In the genomic region with DNA sequence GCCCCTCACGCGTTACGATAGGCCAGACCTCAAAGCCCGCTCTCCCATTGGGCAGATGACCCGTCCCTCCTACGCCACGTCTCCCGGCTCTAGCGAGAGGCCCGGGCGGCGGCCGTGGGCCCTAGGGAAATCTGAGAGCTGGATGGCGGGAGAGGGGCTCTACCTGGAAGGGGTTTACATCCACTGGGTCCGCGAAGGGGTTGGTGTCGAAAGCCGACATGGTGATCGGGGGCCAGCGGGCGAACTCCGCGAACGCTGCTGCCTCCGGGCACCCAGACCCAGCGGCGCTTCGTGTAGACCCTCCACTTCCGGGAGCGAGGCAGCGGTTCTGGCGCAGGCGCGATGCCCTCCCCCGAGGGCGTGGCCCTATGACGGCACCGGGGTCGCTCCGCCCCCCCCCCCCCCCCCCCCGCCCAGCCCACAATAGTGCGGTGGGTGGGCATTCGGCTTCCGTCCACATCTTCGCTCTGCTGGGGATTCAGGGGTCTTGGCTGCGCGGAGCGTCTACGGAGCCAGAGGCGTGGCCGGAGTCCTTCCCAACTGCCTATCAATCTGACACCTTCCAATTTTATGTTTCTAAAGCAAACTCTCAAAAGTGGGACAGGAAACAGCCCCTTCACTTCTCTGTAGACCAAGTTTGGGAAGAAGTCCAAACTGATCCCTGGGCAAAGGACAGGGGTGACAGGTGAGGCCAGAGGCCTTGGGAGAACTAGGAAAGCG, we compare ENCODE assay signal across 8 cellular contexts. TPM values are rescaled to one million over a fixed set of nuclear protein-coding genes. Genes with fewer than 3 reads are reported as not detected.
DNase-seq lines count a peak whose midpoint lies in the region; ATAC-seq and TF ChIP-seq lines count a peak whose summit lies in the region.

A gene with protein sequence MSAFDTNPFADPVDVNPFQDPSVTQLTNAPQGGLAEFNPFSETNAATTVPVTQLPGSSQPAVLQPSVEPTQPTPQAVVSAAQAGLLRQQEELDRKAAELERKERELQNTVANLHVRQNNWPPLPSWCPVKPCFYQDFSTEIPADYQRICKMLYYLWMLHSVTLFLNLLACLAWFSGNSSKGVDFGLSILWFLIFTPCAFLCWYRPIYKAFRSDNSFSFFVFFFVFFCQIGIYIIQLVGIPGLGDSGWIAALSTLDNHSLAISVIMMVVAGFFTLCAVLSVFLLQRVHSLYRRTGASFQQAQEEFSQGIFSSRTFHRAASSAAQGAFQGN (minus strand): TSS at position 330 of the 720 bp plus-strand sequence. CDS start 110 bp downstream, at position 220.

- no peaks in the 10 kb centered on the region for H3K9me3 Mint-ChIP-seq in T-cell

- H3K27me3 ChIP-seq in transverse colon, result no peaks in the 10 kb centered on the region

- DNase-seq in GM13977 (ENCODE audit: low spot score) (peak; percentile 96), NCI-H146 (lab: John Stamatoyannopoulos, UW) (peak; percentile 89), T-cell (peak; percentile 82 to 94 (median 89)), cardiac septum (ENCODE audit: low spot score) (peak; percentile 98), pons (ENCODE audit: low spot score) (peak; percentile 96), transverse colon (peak; percentile 95)

- no peaks in the 10 kb centered on the region for H3K9me3 ChIP-seq in transverse colon

- POLR2A ChIA-PET in T-cell (lab: Charles Lee), result no interaction called here

- H3K4me3 Mint-ChIP-seq in T-cell, result peak within 1 kb of the TSS; percentile 97 to 99 (median 99)

- ATAC-seq in HG02870 (IDR thresholded peaks at IDR 0.05; ENCODE audit: unreplicated experiment), result peak; percentile 75
- peak; percentile 93 to 95 (median 94) for ATAC-seq in T-cell (replicated peaks in 1 of 4)

- no peaks in the 10 kb centered on the region for H3K36me3 ChIP-seq in transverse colon

- peaks cover 39 to 51% (median 45%) of the 10 kb centered on the region in 4 donors for H3K4me1 ChIP-seq in transverse colon

- in situ Hi-C loops in GM13977 (cut with MboI; ENCODE audit: low pct_unique_long_range_greater_than_20kb, low sequenced_read_pairs, unreplicated experiment), result no loop called here
- in situ Hi-C loops in transverse colon (cut with MboI; ENCODE audit: low pct_ligation_motif_present in 1 of 4, low pct_unique_long_range_greater_than_20kb in 1 of 4, low sequenced_read_pairs in 3 of 4), result no loop called here

- H3K27me3 Mint-ChIP-seq in T-cell, result no peaks in the 10 kb centered on the region

- WGBS in adipose tissue, 3 donors, result 1% methylated on average over 39 to 49 of the region's 52 CpGs
- 0% methylated on average over 40 of the region's 52 CpGs; no CpG with 5 or more reads in 1 of the 2 donors for WGBS in transverse colon (ENCODE audit: low coverage in 1 of 2), 2 donors

- peak; percentile 92 for TF ChIP-seq POLR2A in transverse colon (IDR thresholded peaks at IDR 0.05)

- H3K36me3 Mint-ChIP-seq in T-cell, result peaks cover 10% of the 10 kb centered on the region

- H3K27ac Mint-ChIP-seq in T-cell, result peak within 1 kb of the TSS; percentile 93 to 95

- H3K27ac ChIP-seq in adipose tissue (ENCODE audit: low read depth, low read length) (peak within 1 kb of the TSS; percentile 19), transverse colon (peak within 1 kb of the TSS; percentile 91 to 96 (median 94))

- CTCF ChIA-PET in T-cell (lab: Charles Lee), result interaction anchor here (0.6 to 2.2 kb wide), 4 partner anchors 21 to 894 kb away, joined by 3 to 9 read pairs (median 6); no protein-coding TSS in a partner anchor

- no peak for TF ChIP-seq EP300 in transverse colon (IDR thresholded peaks at IDR 0.05; ENCODE audit: low read depth)

- H3K4me3 ChIP-seq in transverse colon, result peak within 1 kb of the TSS; percentile 44 to 82 (median 52)

- H3K4me1 Mint-ChIP-seq in T-cell, result peaks cover 50 to 53% (median 51%) of the 10 kb centered on the region in 3 donors

- intact Hi-C loops in cardiac septum (cut with DNase I), result loop anchor here (2.0 kb wide), 1 partner anchor 34 kb away; a partner anchor contains a TSS
- intact Hi-C loops in transverse colon (cut with DNase I; ENCODE audit: low total_unique reads), result no loop called here

- no peak for TF ChIP-seq CTCF in GM13977 (IDR thresholded peaks at IDR 0.05; ENCODE audit: extremely low read depth, insufficient read depth, missing control alignments)
- no peak for TF ChIP-seq CTCF in transverse colon (IDR thresholded peaks at IDR 0.05)

RNA-seq across cellular contexts. Expression of the gene that starts here (rescaled TPM):
- total RNA-seq in T-cell, result 100 to 1,000 TPM in 3 of 5 donors, 10 to 100 TPM in 2; 76.8 to 141 (median 134) TPM
- 10 to 100 TPM; 26.3 to 48.1 (median 34.8) TPM for polyA plus RNA-seq in adipose tissue
- 33.3 TPM for total RNA-seq in cardiac septum
- total RNA-seq in transverse colon, result 100 to 1,000 TPM; 154 to 234 (median 193) TPM

Comparison
In these comparisons a context has a peak if more than half of its experiments do, and no peak if none do; other contexts are left out.
1. Peak in every context shown above with its lines: DNase-seq, ATAC-seq, H3K4me3 ChIP-seq and H3K27ac ChIP-seq.